8 cellular contexts compared by ENCODE assay signal in genomic region chr1:227192163-227192562, GRCh38.
DNase-seq lines count a peak whose midpoint lies in the region; ATAC-seq, FAIRE-seq and TF ChIP-seq lines count a peak whose summit lies in the region.

No MANE protein-coding gene starts in this region.

- in situ Hi-C loops in KBM-7 (cut with MboI; ENCODE audit: low pct_unique_long_range_greater_than_20kb, low sequenced_read_pairs) = no loop called here

- FAIRE-seq in H54 (lab: Jason Lieb, UNC) = peak; percentile 100

- DNase-seq in H54 (ENCODE audit: insufficient read length, low spot score) (peak; percentile 46), OCI-M1 (lab: John Stamatoyannopoulos, UW) (peak; percentile 77), smooth muscle cell of the brain vasculature (ENCODE audit: low read depth, low spot score) (peak; percentile 65), KBM-7 (no peak), NCI-H82 treated with DMSO at 0.1 percent for 48 hours (lab: John Stamatoyannopoulos, UW; ENCODE audit: unreplicated experiment) (no peak), COLO668 (lab: John Stamatoyannopoulos, UW; ENCODE audit: unreplicated experiment) (no peak)

- ATAC-seq in GM18511 (IDR thresholded peaks at IDR 0.05; ENCODE audit: unreplicated experiment) (peak; percentile 78), esophagus mucosa (peak; percentile 82)

- TF ChIP-seq POLR2A in H54 (IDR thresholded peaks at IDR 0.05; ENCODE audit: low read depth, low read length) = no peak

Comparison
In these comparisons a context has a peak if more than half of its experiments do, and no peak if none do; other contexts are left out.
1. DNase-seq: peak in H54 (single experiment), OCI-M1 (single experiment) and smooth muscle cell of the brain vasculature (single experiment); none in KBM-7 (single experiment), NCI-H82 treated with DMSO at 0.1 percent for 48 hours (single experiment) and COLO668 (single experiment).